Comparison of ENCODE assay signal across 2 cellular contexts in the genomic region with DNA sequence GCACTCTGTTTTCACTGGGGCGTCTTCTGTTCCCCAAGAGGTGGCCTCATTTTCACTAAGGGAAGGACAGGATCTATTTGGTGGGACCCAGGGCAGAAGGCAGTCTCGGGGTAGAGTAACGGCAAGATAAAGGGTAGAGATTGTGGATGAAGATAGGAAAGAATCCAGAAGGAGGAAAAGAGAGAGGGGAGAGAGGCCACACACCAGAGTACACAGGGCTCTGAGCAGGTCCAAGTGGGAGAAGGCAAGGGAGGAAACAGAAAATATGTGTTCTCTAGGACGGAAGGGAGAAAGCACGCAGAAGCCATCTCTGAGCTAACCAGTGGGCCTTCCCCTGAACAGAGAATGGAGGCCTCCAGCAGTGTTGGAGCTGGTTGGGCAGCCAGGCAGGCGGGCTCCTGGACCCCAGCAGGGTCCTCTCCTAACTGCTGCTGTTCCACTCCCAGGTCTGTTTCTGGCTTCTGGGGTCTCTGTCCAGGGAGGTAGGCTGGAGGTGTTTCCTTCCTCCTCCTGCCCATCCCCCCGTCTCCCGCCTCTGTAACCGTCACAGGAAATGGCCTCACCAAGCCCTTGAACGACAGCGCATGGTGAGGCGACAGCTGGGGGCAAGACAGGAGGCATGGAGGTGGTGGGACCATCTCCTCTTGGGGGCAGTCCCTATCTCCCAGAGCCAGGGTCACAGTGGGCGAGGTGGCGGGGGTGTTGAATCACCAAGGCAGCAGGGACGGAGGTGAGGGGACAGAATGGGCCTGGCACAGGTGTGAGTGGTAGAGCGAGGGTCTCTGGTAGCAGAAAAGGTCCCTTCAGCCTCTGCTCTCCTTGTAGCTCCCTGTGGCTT.
TF ChIP-seq lines count a peak whose summit lies in the region.

No MANE protein-coding gene starts in this region.

TF ChIP-seq in GM23338, 12 proteins besides CTCF, POLR2A, EP300 and RAD21:
- no peak for TF ChIP-seq ZNF114 (CRISPR knock-in tag; IDR thresholded peaks at IDR 0.05)
- TF ChIP-seq, protein P1, sequence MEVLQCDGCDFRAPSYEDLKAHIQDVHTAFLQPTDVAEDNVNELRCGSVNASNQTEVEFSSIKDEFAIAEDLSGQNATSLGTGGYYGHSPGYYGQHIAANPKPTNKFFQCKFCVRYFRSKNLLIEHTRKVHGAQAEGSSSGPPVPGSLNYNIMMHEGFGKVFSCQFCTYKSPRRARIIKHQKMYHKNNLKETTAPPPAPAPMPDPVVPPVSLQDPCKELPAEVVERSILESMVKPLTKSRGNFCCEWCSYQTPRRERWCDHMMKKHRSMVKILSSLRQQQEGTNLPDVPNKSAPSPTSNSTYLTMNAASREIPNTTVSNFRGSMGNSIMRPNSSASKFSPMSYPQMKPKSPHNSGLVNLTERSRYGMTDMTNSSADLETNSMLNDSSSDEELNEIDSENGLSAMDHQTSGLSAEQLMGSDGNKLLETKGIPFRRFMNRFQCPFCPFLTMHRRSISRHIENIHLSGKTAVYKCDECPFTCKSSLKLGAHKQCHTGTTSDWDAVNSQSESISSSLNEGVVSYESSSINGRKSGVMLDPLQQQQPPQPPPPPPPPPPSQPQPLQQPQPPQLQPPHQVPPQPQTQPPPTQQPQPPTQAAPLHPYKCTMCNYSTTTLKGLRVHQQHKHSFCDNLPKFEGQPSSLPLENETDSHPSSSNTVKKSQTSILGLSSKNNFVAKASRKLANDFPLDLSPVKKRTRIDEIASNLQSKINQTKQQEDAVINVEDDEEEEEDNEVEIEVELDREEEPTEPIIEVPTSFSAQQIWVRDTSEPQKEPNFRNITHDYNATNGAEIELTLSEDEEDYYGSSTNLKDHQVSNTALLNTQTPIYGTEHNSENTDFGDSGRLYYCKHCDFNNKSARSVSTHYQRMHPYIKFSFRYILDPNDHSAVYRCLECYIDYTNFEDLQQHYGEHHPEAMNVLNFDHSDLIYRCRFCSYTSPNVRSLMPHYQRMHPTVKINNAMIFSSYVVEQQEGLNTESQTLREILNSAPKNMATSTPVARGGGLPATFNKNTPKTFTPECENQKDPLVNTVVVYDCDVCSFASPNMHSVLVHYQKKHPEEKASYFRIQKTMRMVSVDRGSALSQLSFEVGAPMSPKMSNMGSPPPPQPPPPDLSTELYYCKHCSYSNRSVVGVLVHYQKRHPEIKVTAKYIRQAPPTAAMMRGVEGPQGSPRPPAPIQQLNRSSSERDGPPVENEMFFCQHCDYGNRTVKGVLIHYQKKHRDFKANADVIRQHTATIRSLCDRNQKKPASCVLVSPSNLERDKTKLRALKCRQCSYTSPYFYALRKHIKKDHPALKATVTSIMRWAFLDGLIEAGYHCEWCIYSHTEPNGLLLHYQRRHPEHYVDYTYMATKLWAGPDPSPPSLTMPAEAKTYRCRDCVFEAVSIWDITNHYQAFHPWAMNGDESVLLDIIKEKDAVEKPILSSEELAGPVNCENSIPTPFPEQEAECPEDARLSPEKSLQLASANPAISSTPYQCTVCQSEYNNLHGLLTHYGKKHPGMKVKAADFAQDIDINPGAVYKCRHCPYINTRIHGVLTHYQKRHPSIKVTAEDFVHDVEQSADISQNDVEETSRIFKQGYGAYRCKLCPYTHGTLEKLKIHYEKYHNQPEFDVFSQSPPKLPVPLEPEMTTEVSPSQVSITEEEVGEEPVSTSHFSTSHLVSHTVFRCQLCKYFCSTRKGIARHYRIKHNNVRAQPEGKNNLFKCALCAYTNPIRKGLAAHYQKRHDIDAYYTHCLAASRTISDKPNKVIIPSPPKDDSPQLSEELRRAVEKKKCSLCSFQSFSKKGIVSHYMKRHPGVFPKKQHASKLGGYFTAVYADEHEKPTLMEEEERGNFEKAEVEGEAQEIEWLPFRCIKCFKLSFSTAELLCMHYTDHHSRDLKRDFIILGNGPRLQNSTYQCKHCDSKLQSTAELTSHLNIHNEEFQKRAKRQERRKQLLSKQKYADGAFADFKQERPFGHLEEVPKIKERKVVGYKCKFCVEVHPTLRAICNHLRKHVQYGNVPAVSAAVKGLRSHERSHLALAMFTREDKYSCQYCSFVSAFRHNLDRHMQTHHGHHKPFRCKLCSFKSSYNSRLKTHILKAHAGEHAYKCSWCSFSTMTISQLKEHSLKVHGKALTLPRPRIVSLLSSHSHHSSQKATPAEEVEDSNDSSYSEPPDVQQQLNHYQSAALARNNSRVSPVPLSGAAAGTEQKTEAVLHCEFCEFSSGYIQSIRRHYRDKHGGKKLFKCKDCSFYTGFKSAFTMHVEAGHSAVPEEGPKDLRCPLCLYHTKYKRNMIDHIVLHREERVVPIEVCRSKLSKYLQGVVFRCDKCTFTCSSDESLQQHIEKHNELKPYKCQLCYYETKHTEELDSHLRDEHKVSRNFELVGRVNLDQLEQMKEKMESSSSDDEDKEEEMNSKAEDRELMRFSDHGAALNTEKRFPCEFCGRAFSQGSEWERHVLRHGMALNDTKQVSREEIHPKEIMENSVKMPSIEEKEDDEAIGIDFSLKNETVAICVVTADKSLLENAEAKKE (CRISPR knock-in tag; IDR thresholded peaks at IDR 0.05) = no peak

TF ChIP-seq in H1, 55 proteins besides CTCF, POLR2A, EP300 and RAD21:
- TF ChIP-seq TBP (IDR thresholded peaks at IDR 0.05; ENCODE audit: low read depth, low read length) (no peak), SAP30 (IDR thresholded peaks at IDR 0.05; ENCODE audit: insufficient read depth, insufficient replicate concordance, low read length) (no peak), EGR1 (IDR thresholded peaks at IDR 0.05; ENCODE audit: borderline replicate concordance, low read depth, low read length) (no peak), SIRT6 (IDR thresholded peaks at IDR 0.05; ENCODE audit: low read length) (no peak), SP2 (IDR thresholded peaks at IDR 0.05; ENCODE audit: low read length) (no peak)
